1 cellular context compared by ENCODE assay signal in genomic region chr14:30980980-30981379, GRCh38.
TF ChIP-seq lines count a peak whose summit lies in the region.

No MANE protein-coding gene starts in this region.

TF ChIP-seq in HCT116, 20 proteins besides CTCF, POLR2A, EP300 and RAD21 (continued from another document):
- no peak for TF ChIP-seq ATF3 (IDR thresholded peaks at IDR 0.05)
- TF ChIP-seq ZFX (IDR thresholded peaks at IDR 0.05): no peak
